ENCODE assay signal across 11 cellular contexts in genomic region chrX:37786666-37787337, GRCh38. TPM values are rescaled to one million over a fixed set of nuclear protein-coding genes. Genes with fewer than 3 reads are reported as not detected.
A peak's percentile ranks its signal among the peaks of the same experiment; 100 is the strongest.
DNase-seq lines count a peak whose midpoint lies in the region; ATAC-seq, FAIRE-seq and TF ChIP-seq lines count a peak whose summit lies in the region.
"Had no signal": no experiment of that assay in that cellular context is flagged by ENCODE, and none has a peak within 500 bp of the region (broad histone marks: within the 10 kb centered on the region; RNA-seq: fewer than 3 reads in every experiment).

No MANE protein-coding gene starts in this region.

- TF ChIP-seq POLR2A in GM12892 (IDR thresholded peaks at IDR 0.05; ENCODE audit: low read depth, low read length) (peak; percentile 66), GM12878 (IDR thresholded peaks at IDR 0.05; ENCODE audit: low read depth, low read length) (no peak)

- no peak for TF ChIP-seq EP300 in GM12878 (IDR thresholded peaks at IDR 0.05; ENCODE audit: borderline replicate concordance in 1 of 2, control insufficient read depth in 1 of 2, low read depth in 2 of 2, low read length in 2 of 2)

- no peak overlapping the region for H3K4me3 ChIP-seq in GM12878
- H3K4me3 ChIP-seq: testis had no signal

- H3K4me2 ChIP-seq in GM12878 (ENCODE audit: control insufficient read depth, insufficient read depth): peak overlapping the region; percentile 21

- H4K20me1 ChIP-seq in GM12878 (ENCODE audit: control insufficient read depth, insufficient read depth): no peaks in the 10 kb centered on the region

- DNase-seq in GM12892 (ENCODE audit: insufficient read length): no peak
- DNase-seq in GM12878 (ENCODE audit: low read depth, low spot score): peak; percentile 54
- DNase-seq in activated effector memory CD4-positive, alpha-beta T cell treated with Interleukin-2 at 50 U/mL for 16 hours: no peak
- no peak for DNase-seq in NCI-H187 (lab: John Stamatoyannopoulos, UW)
- DNase-seq in NCI-H1092 treated with DMSO at 0.1 percent for 48 hours (lab: John Stamatoyannopoulos, UW): no peak
- DNase-seq in superior temporal gyrus (ENCODE audit: extremely low spot score): no peak
- DNase-seq: NCI-H2227 treated with DMSO at 0.1 percent for 48 hours, posterior cingulate gyrus, testis had no signal

- no peaks in the 10 kb centered on the region for H3K36me3 ChIP-seq in GM12878 (ENCODE audit: control insufficient read depth in 2 of 2, insufficient read depth in 2 of 2, low read length in 1 of 2)

- intact Hi-C loops in GM12878 (cut with micrococcal nuclease; ENCODE audit: unreplicated experiment): loop anchor here (2.0 to 10.0 kb wide), 4 partner anchors 32 to 488 kb away; no protein-coding TSS in a partner anchor

- peak; percentile 94 for FAIRE-seq in GM12892 (lab: Jason Lieb, UNC)
- FAIRE-seq in GM12878 (lab: Jason Lieb, UNC): peak; percentile 13

- in situ Hi-C loops in GM12878 (cut with MboI): no loop called here

- H2AFZ ChIP-seq in GM12878 (ENCODE audit: control insufficient read depth, low read depth, low read length): no peak overlapping the region

- no peak for TF ChIP-seq RAD21 in GM12878 (IDR thresholded peaks at IDR 0.05; ENCODE audit: insufficient read depth, low read depth, low read length)

- peak overlapping the region; percentile 66 for H3K9ac ChIP-seq in GM12878 (ENCODE audit: control insufficient read depth, insufficient read depth, low read length)

- no peak for TF ChIP-seq CTCF in GM12878 (IDR thresholded peaks at IDR 0.05 in 2 of 3, conservative IDR thresholded peaks at IDR 0.05 in 1 of 3; ENCODE audit: control insufficient read depth in 2 of 3, extremely low read depth in 1 of 3, insufficient read depth in 1 of 3, low read depth in 3 of 3, low read length in 3 of 3)

- SMC1A ChIA-PET in GM12878 (lab: Charles Lee; ENCODE audit: uncharacterized antibody, unreplicated experiment): interaction anchor here (1.2 to 15.2 kb wide), 11 partner anchors 8 to 56 kb away, joined by 3 to 157 read pairs (median 12); no protein-coding TSS in a partner anchor

- WGBS in GM12878 (ENCODE audit: insufficient coverage, insufficient replicate concordance, low lambda C conversion rate, missing lambda C conversion rate): 0% methylated on average over 3 of the region's 3 CpGs

- no peaks in the 10 kb centered on the region for H3K27me3 ChIP-seq in GM12878 (replicated peaks in 1 of 2; ENCODE audit: control insufficient read depth in 2 of 2, insufficient read depth in 2 of 2, low read length in 1 of 2)
- H3K27me3 ChIP-seq: testis had no signal

- RAD21 ChIA-PET in GM12878 (lab: Charles Lee; ENCODE audit: unreplicated experiment): interaction anchor here (0.7 to 14.7 kb wide), 8 partner anchors 9 to 41 kb away, joined by 3 to 183 read pairs (median 16); no protein-coding TSS in a partner anchor

- H3K27ac ChIP-seq in GM12878 (ENCODE audit: control insufficient read depth, insufficient read depth): peak overlapping the region; percentile 85
- H3K27ac ChIP-seq: testis had no signal

- CTCF ChIA-PET in GM12878 (lab: Yijun Ruan, JAX): interaction anchor here (0.7 to 9.6 kb wide), 7 partner anchors 26 to 48 kb away, joined by 3 to 73 read pairs (median 5); no protein-coding TSS in a partner anchor

- peaks cover 25% of the 10 kb centered on the region for H3K79me2 ChIP-seq in GM12878 (ENCODE audit: control insufficient read depth, insufficient read depth, low read length)

- ATAC-seq in GM21381 (IDR thresholded peaks at IDR 0.05; ENCODE audit: unreplicated experiment): peak; percentile 69
- ATAC-seq in HG03378 (IDR thresholded peaks at IDR 0.05; ENCODE audit: unreplicated experiment): peak; percentile 76
- peak; percentile 75 for ATAC-seq in GM12878

- POLR2A ChIA-PET in GM12878 (lab: Charles Lee): interaction anchor here (0.8 to 3.0 kb wide), 7 partner anchors 10 to 40 kb away, joined by 3 to 21 read pairs (median 7); no protein-coding TSS in a partner anchor

- no TSS peak for BruUV-seq in GM12878 (replicated peaks; lab: Mats Ljungman, UMichigan)

- no peaks in the 10 kb centered on the region; the same call in 1 of the 2 replicates for H3K4me1 ChIP-seq in GM12878 (ENCODE audit: control insufficient read depth, insufficient read depth, low read length)
- H3K4me1 ChIP-seq: testis had no signal

- no peaks in the 10 kb centered on the region for H3K9me3 ChIP-seq in GM12878 (replicated peaks; ENCODE audit: control insufficient read depth, insufficient read depth, low read length)
- H3K9me3 ChIP-seq: testis had no signal

TF ChIP-seq in GM12878, 131 proteins besides CTCF, POLR2A, EP300 and RAD21 (continues in another document):
- TF ChIP-seq MEF2B (IDR thresholded peaks at IDR 0.05; ENCODE audit: partially characterized antibody, poor library complexity, severe bottlenecking): peak; percentile 76
- TF ChIP-seq CHD4 (IDR thresholded peaks at IDR 0.05): no peak
- TF ChIP-seq ZBTB11 (CRISPR knock-in tag; IDR thresholded peaks at IDR 0.05): no peak
- peak; percentile 96 for TF ChIP-seq RAD51 (IDR thresholded peaks at IDR 0.05)
- TF ChIP-seq DPF2 (IDR thresholded peaks at IDR 0.05): peak; percentile 78; the same call in 1 of the 2 replicates
- no peak for TF ChIP-seq FOS (IDR thresholded peaks at IDR 0.05; ENCODE audit: borderline replicate concordance, extremely low read depth, insufficient read length)
- no peak for TF ChIP-seq SPI1 (IDR thresholded peaks at IDR 0.05; ENCODE audit: borderline replicate concordance, insufficient read depth, low read depth, low read length)
- no peak for TF ChIP-seq IKZF1 (conservative IDR thresholded peaks at IDR 0.05)
- TF ChIP-seq BACH1 (IDR thresholded peaks at IDR 0.05; ENCODE audit: borderline replicate concordance): no peak
- no peak for TF ChIP-seq PAX5 (IDR thresholded peaks at IDR 0.05; ENCODE audit: borderline replicate concordance, low read depth, low read length)
- no peak for TF ChIP-seq LARP7 (IDR thresholded peaks at IDR 0.05)
- no peak for TF ChIP-seq RB1 (IDR thresholded peaks at IDR 0.05; ENCODE audit: borderline replicate concordance)
- TF ChIP-seq RCOR1 (conservative IDR thresholded peaks at IDR 0.05; ENCODE audit: low read depth, low read length): no peak
- no peak for TF ChIP-seq JUND (IDR thresholded peaks at IDR 0.05; ENCODE audit: low read depth, low read length)
- no peak for TF ChIP-seq ZNF622 (IDR thresholded peaks at IDR 0.05)
- no peak for TF ChIP-seq YBX1 (IDR thresholded peaks at IDR 0.05)
- TF ChIP-seq IRF3 (IDR thresholded peaks at IDR 0.05): no peak
- no peak for TF ChIP-seq SREBF1 (IDR thresholded peaks at IDR 0.05; ENCODE audit: low read length)
- no peak for TF ChIP-seq ATF7 (IDR thresholded peaks at IDR 0.05; ENCODE audit: low read depth)
- TF ChIP-seq FOXM1 (IDR thresholded peaks at IDR 0.05; ENCODE audit: low read depth, low read length): no peak

RNA-seq across cellular contexts. Expression of gene CYBB, which starts 6.9 kb away (rescaled TPM):
- polyA plus RNA-seq in GM12892 (2012; ENCODE audit: missing spikeins): 24.2 TPM
- total RNA-seq in GM12878 (2013; cell fraction: nucleolus; rRNA removed): 65.7 and 67.4 TPM in 2 replicates
- total RNA-seq in GM12878 (2014; rRNA removed) (30.0 and 33.1 TPM in 2 replicates), GM12878 (2014; rRNA removed; fragmentation: Illumina TruSeq; extraction: Trizol) (39.9 and 41.1 TPM in 2 replicates), GM12878 (2021) (30.2 and 32.4 TPM in 2 replicates)
- polyA plus RNA-seq in GM12878 (2011; ENCODE audit: low read depth): 25.8 TPM
- polyA plus RNA-seq in GM12878 (2011; rRNA removed) (73.9 and 95.7 TPM in 2 replicates), GM12878 (2014; fragmentation: Illumina TruSeq; extraction: Trizol) (34.4 and 41.9 TPM in 2 replicates), GM12878 (2014; fragmentation: Nextera tagmentation; extraction: Ambion mirVana) (10 to 100 TPM; 12.0 to 12.3 TPM), GM12878 (2014; rRNA removed) (18.6 and 19.7 TPM in 2 replicates), GM12878 (2016; fragmentation: Nextera tagmentation; extraction: Ambion mirVana) (1 to 10 TPM; 6.2 to 6.5 TPM)
- 33.4 and 34.5 TPM in 2 replicates for polyA plus RNA-seq in GM12878 (2011; cell fraction: cytosol; rRNA removed)
- polyA plus RNA-seq in GM12878 (2011; cell fraction: nucleus; rRNA removed): 64.2 and 77.9 TPM in 2 replicates
- 30.6 and 32.9 TPM in 2 replicates for polyA plus RNA-seq in GM12878 (2012)
- 93.5 and 121 TPM in 2 replicates for polyA minus RNA-seq in GM12878 (2011; rRNA and poly(A)+ RNA removed)
- polyA minus RNA-seq in GM12878 (2011; cell fraction: cytosol; rRNA and poly(A)+ RNA removed): 30.1 and 41.7 TPM in 2 replicates
- polyA minus RNA-seq in GM12878 (2011; cell fraction: nucleus; rRNA and poly(A)+ RNA removed): 28.0 and 33.8 TPM in 2 replicates
